ENCODE assay signal across 18 cellular contexts in the genomic region with DNA sequence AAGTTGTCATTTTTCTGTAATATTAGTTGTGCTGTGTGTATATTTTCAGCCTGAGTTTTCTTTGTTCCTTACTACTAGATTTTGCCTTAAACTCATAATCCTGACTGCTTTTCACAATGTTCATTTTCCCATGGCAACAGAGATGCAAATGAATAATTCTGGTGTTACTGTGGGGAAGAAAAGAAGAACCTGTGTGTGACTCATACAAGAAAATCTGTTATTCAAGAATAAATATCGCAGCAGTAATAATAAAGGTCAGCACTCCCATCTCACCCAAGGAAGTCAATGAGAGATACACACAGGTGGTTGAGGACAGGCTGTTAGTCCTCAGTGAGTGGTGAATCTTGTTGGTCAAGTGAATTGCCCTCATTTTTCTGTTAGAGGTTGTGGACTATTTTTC.
DNase-seq lines count a peak whose midpoint lies in the region; ATAC-seq and TF ChIP-seq lines count a peak whose summit lies in the region.
"Had no signal": no experiment of that assay in that cellular context is flagged by ENCODE, and none has a peak within 500 bp of the region (broad histone marks: within the 10 kb centered on the region; RNA-seq: fewer than 3 reads in every experiment).

No MANE protein-coding gene starts in this region.

- in situ Hi-C loops in astrocyte of the cerebellum (cut with HindIII; ENCODE audit: low sequenced_read_pairs): no loop called here

- intact Hi-C loops in thyroid gland (cut with DNase I): no loop called here

- H3K4me1 ChIP-seq in thyroid gland: no peaks in the 10 kb centered on the region

- peak; percentile 41 for DNase-seq in AG10803 (ENCODE audit: low read depth)
- peak; percentile 57 for DNase-seq in LHCN-M2 (ENCODE audit: low read depth)
- DNase-seq in astrocyte of the cerebellum (ENCODE audit: low read depth): peak; percentile 15
- peak; percentile 31 for DNase-seq in kidney tubule cell (ENCODE audit: low spot score)
- DNase-seq in stimulated activated CD4-positive, alpha-beta T cell treated with anti-CD3 and anti-CD28 coated beads, Interleukin-15, amount 100 ng/mL, for 24 hours: no peak
- DNase-seq in thyroid gland: no peak
- DNase-seq: activated CD8-positive, alpha-beta T cell treated with anti-CD3 and anti-CD28 coated beads for 36 hours; activated naive CD8-positive, alpha-beta T cell treated with anti-CD3 and anti-CD28 coated beads, Interleukin-2, amount 50 U/mL, for 24 hours; EL; HCEC 1CT; NCI-H2029 treated with DMSO at 0.1 percent for 48 hours; NCI-H774; nephron progenitor cell; stimulated activated naive B cell treated with anti-CD40 and anti-IgM and Interleukin-4, amounts not matched to agents 10 μg/mL and 1 μg/mL and 100 μg/mL, for 72 hours; trophoblast cell had no signal

- H3K27ac ChIP-seq in thyroid gland: no peak overlapping the region

- TF ChIP-seq CTCF in AG10803 (conservative IDR thresholded peaks at IDR 0.05; ENCODE audit: low read length): no peak
- TF ChIP-seq CTCF in astrocyte of the cerebellum (IDR thresholded peaks at IDR 0.05; ENCODE audit: low read depth, low read length, missing control alignments): no peak
- no peak for TF ChIP-seq CTCF in thyroid gland (IDR thresholded peaks at IDR 0.05)

- H3K36me3 ChIP-seq in thyroid gland: no peaks in the 10 kb centered on the region

- H3K27me3 ChIP-seq in thyroid gland: no peaks in the 10 kb centered on the region

- no peak for TF ChIP-seq POLR2A in thyroid gland (IDR thresholded peaks at IDR 0.05)

- WGBS in thyroid gland, 2 donors: 89 to 91% methylated on average over 1 of the region's 1 CpG

- H3K4me3 ChIP-seq in AG10803 (ENCODE audit: low read length): no peak overlapping the region
- H3K4me3 ChIP-seq in astrocyte of the cerebellum (ENCODE audit: low read depth, low read length): no peak overlapping the region
- no peak overlapping the region for H3K4me3 ChIP-seq in thyroid gland (replicated peaks in 1 of 3)

- ATAC-seq in HG03521 (IDR thresholded peaks at IDR 0.05; ENCODE audit: unreplicated experiment) (no peak), HG03039 (IDR thresholded peaks at IDR 0.05; ENCODE audit: unreplicated experiment) (no peak)
- ATAC-seq: activated CD8-positive, alpha-beta T cell treated with anti-CD3 and anti-CD28 coated beads for 36 hours; activated naive CD8-positive, alpha-beta T cell treated with anti-CD3 and anti-CD28 coated beads, Interleukin-2, amount 50 U/mL, for 24 hours; stimulated activated naive B cell treated with anti-CD40 and anti-IgM and Interleukin-4, amounts not matched to agents 10 μg/mL and 1 μg/mL and 100 μg/mL, for 72 hours; WTC11 had no signal

- H3K9me3 ChIP-seq in thyroid gland: no peaks in the 10 kb centered on the region

Comparison
In these comparisons a context has a peak if more than half of its experiments do, and no peak if none do; other contexts are left out.
1. DNase-seq: peak in AG10803 (single experiment), LHCN-M2 (single experiment), astrocyte of the cerebellum (single experiment) and kidney tubule cell (single experiment); none in stimulated activated CD4-positive, alpha-beta T cell treated with anti-CD3 and anti-CD28 coated beads, Interleukin-15, amount 100 ng/mL, for 24 hours (single experiment) and thyroid gland (0 of 2).